26 cellular contexts compared by ENCODE assay signal in genomic region chr1:9360371-9361064, GRCh38.
A peak's percentile ranks its signal among the peaks of the same experiment; 100 is the strongest.
DNase-seq lines count a peak whose midpoint lies in the region; ATAC-seq, FAIRE-seq and TF ChIP-seq lines count a peak whose summit lies in the region.
"Had no signal": no experiment of that assay in that cellular context is flagged by ENCODE, and none has a peak within 500 bp of the region (broad histone marks: within the 10 kb centered on the region; RNA-seq: fewer than 3 reads in every experiment).

No MANE protein-coding gene starts in this region.

- H3K9me2 ChIP-seq in GM23338 (ENCODE audit: insufficient read depth) = no peaks in the 10 kb centered on the region

- no peak for TF ChIP-seq RAD21 in A549 (conservative IDR thresholded peaks at IDR 0.05 in 1 of 2, IDR thresholded peaks at IDR 0.05 in 1 of 2)

- H3K27ac ChIP-seq in A549 = no peak overlapping the region
- no peak overlapping the region for H3K27ac ChIP-seq in GM23338 (ENCODE audit: low read depth)

- peaks cover 12% of the 10 kb centered on the region for H3K27me3 Mint-ChIP-seq in GM23338 (ENCODE audit: insufficient read depth, low read depth, poor library complexity)
- H3K27me3 Mint-ChIP-seq in chondrocyte (ENCODE audit: low read depth) = no peaks in the 10 kb centered on the region
- H3K27me3 Mint-ChIP-seq in osteocyte (ENCODE audit: unreplicated experiment) = no peaks in the 10 kb centered on the region
- H3K27me3 Mint-ChIP-seq: CD4-positive, alpha-beta T cell; IgD-negative memory B cell had no signal

- H2AFZ ChIP-seq in GM23338 = no peak overlapping the region

- peak; percentile 44 to 49; a peak in 2 of 6 replicates for ATAC-seq in A549
- no peak for ATAC-seq in GM23338
- no peak for ATAC-seq in HG02623 (IDR thresholded peaks at IDR 0.05; ENCODE audit: unreplicated experiment)
- ATAC-seq: GM12878 had no signal

- H3K4me2 ChIP-seq in A549 (no peak overlapping the region), GM23338 (no peak overlapping the region)

- no peak for DNase-seq in A549 (ENCODE audit: low read depth in 1 of 2, low spot score in 1 of 2)
- DNase-seq in GM23338 (ENCODE audit: low spot score) = no peak
- no peak for DNase-seq in chondrocyte (ENCODE audit: low spot score)
- no peak for DNase-seq in osteocyte (ENCODE audit: extremely low spot score, unreplicated experiment)
- no peak for DNase-seq in HPDE6-E6E7 (ENCODE audit: extremely low spot score)
- no peak for DNase-seq in DMS79 treated with DMSO at 0.1 percent for 48 hours (lab: John Stamatoyannopoulos, UW)
- no peak for DNase-seq in Ammon's horn (ENCODE audit: low spot score)
- DNase-seq: BE2C; CD4-positive, alpha-beta T cell; COR-L47; DMS 273 treated with DMSO at 0.1 percent for 48 hours; DND-41; Karpas-422; MV-4-11; NCI-H1105 treated with DMSO at 0.1 percent for 48 hours; NCI-H1694; NCI-H2081; NCI-H2171; NCI-H524 treated with DMSO at 0.1 percent for 48 hours; OCI-M1; Right ventricle myocardium superior had no signal

- H3K4me3 ChIP-seq in A549 (no peak overlapping the region), GM23338 (no peak overlapping the region)
- H3K4me3 ChIP-seq: GM12878, HAP-1 had no signal

- no peaks in the 10 kb centered on the region for H3K9me3 Mint-ChIP-seq in GM23338
- H3K9me3 Mint-ChIP-seq in chondrocyte (ENCODE audit: low read depth) = no peaks in the 10 kb centered on the region
- H3K9me3 Mint-ChIP-seq in osteocyte (ENCODE audit: unreplicated experiment) = peaks cover 4% of the 10 kb centered on the region
- H3K9me3 Mint-ChIP-seq: CD4-positive, alpha-beta T cell had no signal

- H3K9me3 ChIP-seq in A549 = no peaks in the 10 kb centered on the region
- H3K9me3 ChIP-seq: BE2C, HAP-1 had no signal

- no peak for TF ChIP-seq POLR2A in A549 (IDR thresholded peaks at IDR 0.05; ENCODE audit: low read length)

- no peaks in the 10 kb centered on the region for H3F3A ChIP-seq in GM23338 (replicated peaks; ENCODE audit: low read depth)

- no peak for TF ChIP-seq EP300 in A549 (IDR thresholded peaks at IDR 0.05)

- H3K36me3 Mint-ChIP-seq in GM23338 (ENCODE audit: low read depth) (no peaks in the 10 kb centered on the region; the same call in 2 of the 3 replicates), chondrocyte (ENCODE audit: low read depth) (peaks cover 53% of the 10 kb centered on the region), osteocyte (ENCODE audit: unreplicated experiment) (peaks cover 27% of the 10 kb centered on the region)

- no peaks in the 10 kb centered on the region for H3K27me3 ChIP-seq in GM23338 (ENCODE audit: insufficient read depth)
- H3K27me3 ChIP-seq: BE2C had no signal

- no peak overlapping the region for H3K4me3 Mint-ChIP-seq in GM23338
- H3K4me3 Mint-ChIP-seq in chondrocyte (ENCODE audit: unreplicated experiment) = no peak overlapping the region
- no peak overlapping the region for H3K4me3 Mint-ChIP-seq in osteocyte (ENCODE audit: unreplicated experiment)
- H3K4me3 Mint-ChIP-seq: CD4-positive, alpha-beta T cell; IgD-negative memory B cell had no signal

- CTCF ChIA-PET in A549 (lab: Yijun Ruan, JAX) = interaction anchor here (0.5 to 1.9 kb wide), 2 partner anchors 94 to 1525 kb away, joined by 3 to 4 read pairs; no protein-coding TSS in a partner anchor

- POLR2A ChIA-PET in A549 (lab: Yijun Ruan, JAX) = no interaction called here

- 95% methylated on average over 13 of the region's 20 CpGs for WGBS in A549 (ENCODE audit: missing lambda C conversion rate)

- no peaks in the 10 kb centered on the region for H3K36me3 ChIP-seq in GM23338 (ENCODE audit: insufficient read depth)
- H3K36me3 ChIP-seq: BE2C, HAP-1 had no signal

- H3K4me1 Mint-ChIP-seq in GM23338 = no peaks in the 10 kb centered on the region
- peaks cover 82% of the 10 kb centered on the region for H3K4me1 Mint-ChIP-seq in chondrocyte (ENCODE audit: low read depth)
- H3K4me1 Mint-ChIP-seq in osteocyte (ENCODE audit: unreplicated experiment) = peaks cover 25% of the 10 kb centered on the region

- no peaks in the 10 kb centered on the region for H3K79me2 ChIP-seq in GM23338 (replicated peaks; ENCODE audit: insufficient read depth)

- FAIRE-seq in A549 (lab: Jason Lieb, UNC) = no peak
- FAIRE-seq: A204.1, GM12878 had no signal

- H3K4me1 ChIP-seq in A549 = no peaks in the 10 kb centered on the region
- no peaks in the 10 kb centered on the region for H3K4me1 ChIP-seq in GM23338 (ENCODE audit: insufficient read depth)
- H3K4me1 ChIP-seq: BE2C, HAP-1 had no signal

- H3K27ac Mint-ChIP-seq in GM23338 (peak overlapping the region; percentile 58; the same call in 1 of the 2 replicates), chondrocyte (ENCODE audit: unreplicated experiment) (peak overlapping the region; percentile 87), osteocyte (ENCODE audit: unreplicated experiment) (peak overlapping the region; percentile 60)
- H3K27ac Mint-ChIP-seq: CD4-positive, alpha-beta T cell had no signal

- TF ChIP-seq CTCF in A549 (IDR thresholded peaks at IDR 0.05) (no peak), GM23338 (conservative IDR thresholded peaks at IDR 0.05; ENCODE audit: low read depth in 2 of 2) (no peak), chondrocyte (IDR thresholded peaks at IDR 0.05) (no peak), osteocyte (IDR thresholded peaks at IDR 0.05) (no peak)

- no peaks in the 10 kb centered on the region; the same call in 1 of the 2 replicates for H4K20me1 ChIP-seq in GM23338 (replicated peaks; ENCODE audit: insufficient read depth)

TF ChIP-seq in A549, 52 proteins besides CTCF, POLR2A, EP300 and RAD21:
- TF ChIP-seq FOSB (CRISPR knock-in tag; IDR thresholded peaks at IDR 0.05) (no peak), ESRRA (IDR thresholded peaks at IDR 0.05; ENCODE audit: borderline replicate concordance, low read length) (no peak), HES2 (IDR thresholded peaks at IDR 0.05) (no peak), ZFP36 (IDR thresholded peaks at IDR 0.05; ENCODE audit: borderline replicate concordance, partially characterized antibody) (no peak), EHF (CRISPR knock-in tag; IDR thresholded peaks at IDR 0.05) (no peak), HEYL (CRISPR knock-in tag; IDR thresholded peaks at IDR 0.05) (no peak), NPAS2 (CRISPR knock-in tag; IDR thresholded peaks at IDR 0.05; ENCODE audit: borderline replicate concordance) (no peak), CHD4 (IDR thresholded peaks at IDR 0.05; ENCODE audit: borderline replicate concordance) (no peak), JUN (IDR thresholded peaks at IDR 0.05) (no peak), HOXB5 (CRISPR knock-in tag; IDR thresholded peaks at IDR 0.05) (no peak), POLR2AphosphoS2 (conservative IDR thresholded peaks at IDR 0.05; ENCODE audit: low read length) (no peak), MAX (IDR thresholded peaks at IDR 0.05) (no peak), CHD2 (IDR thresholded peaks at IDR 0.05; ENCODE audit: low read length, partially characterized antibody) (no peak), KDM5A (IDR thresholded peaks at IDR 0.05) (no peak), ZNF302 (CRISPR knock-in tag; IDR thresholded peaks at IDR 0.05) (no peak), HOXA7 (CRISPR knock-in tag; IDR thresholded peaks at IDR 0.05) (no peak), NFE2L2 (conservative IDR thresholded peaks at IDR 0.05; ENCODE audit: low read length) (no peak), TFCP2L1 (CRISPR knock-in tag; IDR thresholded peaks at IDR 0.05) (no peak)

Comparison
In these comparisons a context has a peak if more than half of its experiments do, and no peak if none do; other contexts are left out.
1. ATAC-seq: peak in A549 (2 of 2); none in GM23338 (single experiment) and HG02623 (single experiment).
2. Peak in every context shown above with its lines, with median percentiles within 50 percentile points of each other: H3K27ac Mint-ChIP-seq.